22 cellular contexts compared by ENCODE assay signal in genomic region chr19:10079031-10079453, GRCh38. TPM values are rescaled to one million over a fixed set of nuclear protein-coding genes. Genes with fewer than 3 reads are reported as not detected.
DNase-seq lines count a peak whose midpoint lies in the region; ATAC-seq and TF ChIP-seq lines count a peak whose summit lies in the region.
"Had no signal": no experiment of that assay in that cellular context is flagged by ENCODE, and none has a peak within 500 bp of the region (broad histone marks: within the 10 kb centered on the region; RNA-seq: fewer than 3 reads in every experiment).

No MANE protein-coding gene starts in this region.

- H3K9me3 ChIP-seq in PC-3 (ENCODE audit: low read length), result no peaks in the 10 kb centered on the region
- no peaks in the 10 kb centered on the region for H3K9me3 ChIP-seq in osteoblast (ENCODE audit: low read depth, low read length)

- no peak overlapping the region for H3K9ac ChIP-seq in PC-3 (ENCODE audit: low read length)
- H3K9ac ChIP-seq: BLaER1 treated with 17β-estradiol and CSF1 and Interleukin-3, amounts not matched to agents 10 nM and 100 nM; GM23248 had no signal

- no peaks in the 10 kb centered on the region for H4K20me1 ChIP-seq in PC-3 (ENCODE audit: low read length)
- H4K20me1 ChIP-seq in osteoblast (ENCODE audit: insufficient read depth, low read length), result no peaks in the 10 kb centered on the region
- H4K20me1 ChIP-seq: BLaER1 treated with 17β-estradiol and CSF1 and Interleukin-3, amounts not matched to agents 10 nM and 100 nM had no signal

- H3K4me1 ChIP-seq in PC-3 (ENCODE audit: insufficient read depth, low read length) (no peaks in the 10 kb centered on the region), osteoblast (ENCODE audit: insufficient read depth, low read length) (no peaks in the 10 kb centered on the region)

- H3K27me3 Mint-ChIP-seq in Calu3 (ENCODE audit: unreplicated experiment) (peaks cover 13% of the 10 kb centered on the region), nephron progenitor cell (ENCODE audit: low read depth, poor library complexity) (peaks cover 86% of the 10 kb centered on the region)

- no peaks in the 10 kb centered on the region for H3F3A ChIP-seq in PC-3 (ENCODE audit: low read length, unreplicated experiment)

- H3K4me3 Mint-ChIP-seq in Calu3 (ENCODE audit: low read depth, unreplicated experiment) (no peak overlapping the region), nephron progenitor cell (no peak overlapping the region)
- H3K4me3 Mint-ChIP-seq: CD8-positive, alpha-beta T cell had no signal

- H3K36me3 ChIP-seq in PC-3 (ENCODE audit: low read depth, low read length), result no peaks in the 10 kb centered on the region
- no peaks in the 10 kb centered on the region for H3K36me3 ChIP-seq in osteoblast (ENCODE audit: insufficient read depth, low read length)
- H3K36me3 ChIP-seq: BLaER1 treated with 17β-estradiol and CSF1 and Interleukin-3, amounts not matched to agents 10 nM and 100 nM had no signal

- H3K27ac ChIP-seq in PC-3 (ENCODE audit: low read length) (no peak overlapping the region), osteoblast (ENCODE audit: low read depth, low read length) (no peak overlapping the region)
- H3K27ac ChIP-seq: BLaER1 treated with 17β-estradiol and CSF1 and Interleukin-3, amounts not matched to agents 10 nM and 100 nM; GM23248 had no signal

- H3K4me2 ChIP-seq in PC-3 (ENCODE audit: low read length), result no peak overlapping the region
- no peak overlapping the region for H3K4me2 ChIP-seq in osteoblast (ENCODE audit: insufficient read depth, low read length)

- H3K4me3 ChIP-seq in PC-3 (ENCODE audit: low read length), result no peak overlapping the region
- no peak overlapping the region for H3K4me3 ChIP-seq in osteoblast (ENCODE audit: insufficient read depth, low read length)
- H3K4me3 ChIP-seq: BLaER1 treated with 17β-estradiol and CSF1 and Interleukin-3, amounts not matched to agents 10 nM and 100 nM; GM23248 had no signal

- CTCF ChIA-PET in Calu3 (lab: Charles Lee) (no interaction called here), PC-3 (lab: Charles Lee) (interaction anchor here (0.5 kb wide), 1 partner anchor 41 kb away, joined by 9 read pairs; no protein-coding TSS in a partner anchor)

- H3K36me3 Mint-ChIP-seq in Calu3 (ENCODE audit: insufficient read depth, unreplicated experiment), result peaks cover 5% of the 10 kb centered on the region
- H3K36me3 Mint-ChIP-seq in nephron progenitor cell (ENCODE audit: low read depth), result no peaks in the 10 kb centered on the region
- H3K36me3 Mint-ChIP-seq: CD8-positive, alpha-beta T cell had no signal

- DNase-seq in Calu3 (peak; percentile 21), PC-3 (peak; percentile 7), left colon (no peak), osteoblast (ENCODE audit: insufficient read length, low spot score, missing footprints) (peak; percentile 23), Ammon's horn (ENCODE audit: low spot score) (no peak), nephron progenitor cell (no peak)
- no peak for DNase-seq in activated T-cell treated with anti-CD3 and anti-CD28 coated beads, Interleukin-2, amount 50 U/mL, for 48 hours
- DNase-seq: CD8-positive, alpha-beta T cell; DMS53; EL; GM23248; HCEC 1CT; NCI-H1105; NCI-H1694; NCI-H2081 treated with DMSO at 0.1 percent for 48 hours; NCI-H510A; NCI-H774; OCI-M1; SIG-M5 had no signal

- POLR2A ChIA-PET in PC-3 (lab: Charles Lee; ENCODE audit: unreplicated experiment), result no interaction called here

- H3K79me2 ChIP-seq in PC-3 (ENCODE audit: low read length) (no peaks in the 10 kb centered on the region), osteoblast (ENCODE audit: insufficient read depth, low read length) (no peaks in the 10 kb centered on the region)

- no peak overlapping the region for H2AFZ ChIP-seq in PC-3 (ENCODE audit: low read length)
- H2AFZ ChIP-seq in osteoblast (ENCODE audit: low read length), result no peak overlapping the region
- H2AFZ ChIP-seq: GM23248 had no signal

- intact Hi-C loops in Calu3 (cut with micrococcal nuclease; ENCODE audit: unreplicated experiment) (no loop called here), PC-3 (cut with micrococcal nuclease) (no loop called here), left colon (cut with DNase I, micrococcal nuclease) (no loop called here)

- no peak overlapping the region for H3K27ac Mint-ChIP-seq in Calu3 (ENCODE audit: unreplicated experiment)
- H3K27ac Mint-ChIP-seq in nephron progenitor cell, result no peak overlapping the region
- H3K27ac Mint-ChIP-seq: CD8-positive, alpha-beta T cell had no signal

- H3K9me3 Mint-ChIP-seq in Calu3 (ENCODE audit: low read depth, unreplicated experiment) (no peaks in the 10 kb centered on the region), nephron progenitor cell (peaks cover 17% of the 10 kb centered on the region)
- H3K9me3 Mint-ChIP-seq: CD8-positive, alpha-beta T cell had no signal

- TF ChIP-seq CTCF in Calu3 (IDR thresholded peaks at IDR 0.05; ENCODE audit: unreplicated experiment) (no peak), PC-3 (conservative IDR thresholded peaks at IDR 0.05; ENCODE audit: low read depth, low read length) (no peak), osteoblast (IDR thresholded peaks at IDR 0.05; ENCODE audit: extremely low read depth, low read depth, low read length) (no peak), nephron progenitor cell (IDR thresholded peaks at IDR 0.05) (no peak)

- H3K4me1 Mint-ChIP-seq in Calu3 (ENCODE audit: low read depth, unreplicated experiment), result peaks cover 8% of the 10 kb centered on the region
- no peaks in the 10 kb centered on the region for H3K4me1 Mint-ChIP-seq in nephron progenitor cell

- H3K9me2 ChIP-seq in PC-3 (replicated peaks; ENCODE audit: low read length), result no peaks in the 10 kb centered on the region

- H3K27me3 ChIP-seq in PC-3 (ENCODE audit: low read length) (peaks cover 21% of the 10 kb centered on the region), osteoblast (ENCODE audit: insufficient read depth, low read length) (no peaks in the 10 kb centered on the region)
- H3K27me3 ChIP-seq: BLaER1 treated with 17β-estradiol and CSF1 and Interleukin-3, amounts not matched to agents 10 nM and 100 nM had no signal

- ATAC-seq in PC-3 (no peak), left colon (peak; percentile 46)
- ATAC-seq: CD8-positive, alpha-beta T cell had no signal

- BruUV-seq in Calu3 (replicated peaks; lab: Mats Ljungman, UMichigan) (no TSS peak), PC-3 (replicated peaks; lab: Mats Ljungman, UMichigan) (no TSS peak)

RNA-seq across cellular contexts. Expression of gene SHFL, which starts 7.1 kb away (rescaled TPM):
- total RNA-seq in Calu3 (2022) (37.3 and 61.5 TPM in 2 replicates), PC-3 (2014; rRNA removed) (17.2 and 18.4 TPM in 2 replicates), left colon (10 to 100 TPM; 18.3 to 27.9 TPM), osteoblast (20.6 and 22.4 TPM in 2 replicates)

RNA-seq across cellular contexts. Expression of gene ANGPTL6, which starts 23.4 kb away (rescaled TPM):
- total RNA-seq in Calu3 (2022) (0.59 and 1.2 TPM in 2 replicates), PC-3 (2014; rRNA removed) (0.81 and 1.2 TPM in 2 replicates), left colon (under 1 TPM; 0.24 to 0.31 TPM), osteoblast (not detected in 2 replicates)
- total RNA-seq: A673, RPMI7951 had no signal

RNA-seq across cellular contexts. Expression of gene PPAN, which starts 27.1 kb away (rescaled TPM):
- 52.2 and 56.4 TPM in 2 replicates for total RNA-seq in Calu3 (2022)
- 183 and 214 TPM in 2 replicates for total RNA-seq in PC-3 (2014; rRNA removed)
- 10 to 100 TPM; 26.4 to 34.0 TPM for total RNA-seq in left colon
- total RNA-seq in osteoblast, result 19.2 and 20.9 TPM in 2 replicates

RNA-seq across cellular contexts. Expression of gene P2RY11, which starts 32.5 kb away (rescaled TPM):
- 20.7 and 25.2 TPM in 2 replicates for total RNA-seq in Calu3 (2022)
- 11.1 and 17.3 TPM in 2 replicates for total RNA-seq in PC-3 (2014; rRNA removed)
- total RNA-seq in left colon, result 10 to 100 TPM; 10.1 to 12.9 TPM
- 2.1 and 2.2 TPM in 2 replicates for total RNA-seq in osteoblast

RNA-seq across cellular contexts. Expression of gene EIF3G, which starts 40.7 kb away (rescaled TPM):
- total RNA-seq in Calu3 (2022) (143 and 149 TPM in 2 replicates), PC-3 (2014; rRNA removed) (575 and 635 TPM in 2 replicates), left colon (100 to 1,000 TPM; 137 to 142 TPM), osteoblast (226 and 252 TPM in 2 replicates)

Comparison
In these comparisons a context has a peak if more than half of its experiments do, and no peak if none do; other contexts are left out.
1. DNase-seq: peak in Calu3 (single experiment), PC-3 (single experiment) and osteoblast (single experiment); none in left colon (0 of 2), Ammon's horn (single experiment), activated T-cell treated with anti-CD3 and anti-CD28 coated beads, Interleukin-2, amount 50 U/mL, for 48 hours (0 of 2) and nephron progenitor cell (single experiment).